In the genomic region with DNA sequence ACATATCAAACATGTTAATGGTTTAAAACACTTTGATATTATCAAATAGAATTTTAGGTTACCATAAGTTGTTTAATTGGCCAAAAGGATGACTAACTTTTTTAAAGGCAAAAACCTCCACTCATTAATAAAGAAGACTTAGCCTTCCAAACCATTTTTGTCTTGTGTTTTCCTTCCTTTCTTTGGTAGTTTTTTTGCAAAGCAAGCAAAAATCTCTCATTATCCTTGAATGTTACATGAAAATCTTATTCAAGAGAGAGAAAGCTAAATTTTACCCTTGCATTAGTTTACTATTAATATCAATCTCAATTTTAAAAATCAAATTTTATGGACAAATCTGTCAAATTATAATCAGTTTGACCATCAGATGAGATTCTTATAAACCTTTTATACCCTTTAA, we compare ENCODE assay signal across 27 cellular contexts.
"Had no signal": no experiment of that assay in that cellular context is flagged by ENCODE, and none has a peak within 500 bp of the region (broad histone marks: within the 10 kb centered on the region; RNA-seq: fewer than 3 reads in every experiment).

No MANE protein-coding gene starts in this region.

- H3K27ac Mint-ChIP-seq: dendritic cell treated with granulocyte-macrophage colony-stimulating factor and Interleukin-4, amounts not matched to agents 40 ng/mL and 50 ng/mL, for 4 days; effector memory CD8-positive, alpha-beta T cell; endodermal cell had no signal

- H3K4me3 Mint-ChIP-seq: dendritic cell treated with granulocyte-macrophage colony-stimulating factor and Interleukin-4, amounts not matched to agents 40 ng/mL and 50 ng/mL, for 4 days; effector memory CD8-positive, alpha-beta T cell; endodermal cell had no signal

- H3K4me1 Mint-ChIP-seq: endodermal cell had no signal

- FAIRE-seq: endometrium, frontal cortex had no signal

- H3K27ac ChIP-seq: colonic mucosa, coronary artery, dorsolateral prefrontal cortex, epithelial cell of prostate, esophagus muscularis mucosa, esophagus squamous epithelium, foreskin keratinocyte, gastrocnemius medialis, gastroesophageal sphincter, heart left ventricle, heart right ventricle, hepatocyte had no signal

- DNase-seq: colonic mucosa; cortex of kidney; dermis blood vessel endothelial cell; dorsolateral prefrontal cortex; effector CD4-positive, alpha-beta T cell; effector CD8-positive, alpha-beta T cell; effector memory CD4-positive, alpha-beta T cell; effector memory CD8-positive, alpha-beta T cell; endodermal cell; erythroblast; esophagus squamous epithelium; foreskin fibroblast; foreskin keratinocyte; foreskin melanocyte; gastrocnemius medialis; head of caudate nucleus; heart left ventricle; heart right ventricle had no signal

- H3K9me3 Mint-ChIP-seq: effector memory CD8-positive, alpha-beta T cell had no signal

- ATAC-seq: effector memory CD8-positive, alpha-beta T cell; esophagus mucosa; foreskin keratinocyte; gastrocnemius medialis; gastroesophageal sphincter; heart left ventricle; heart right ventricle had no signal

- H3K27me3 ChIP-seq: colonic mucosa, esophagus muscularis mucosa, esophagus squamous epithelium, foreskin keratinocyte, gastrocnemius medialis, gastroesophageal sphincter, heart right ventricle, hepatocyte had no signal

- H3K27me3 Mint-ChIP-seq: dendritic cell treated with granulocyte-macrophage colony-stimulating factor and Interleukin-4, amounts not matched to agents 40 ng/mL and 50 ng/mL, for 4 days; effector memory CD8-positive, alpha-beta T cell had no signal

- H3K9me3 ChIP-seq: colonic mucosa, esophagus muscularis mucosa, esophagus squamous epithelium, gastrocnemius medialis, gastroesophageal sphincter had no signal

- H3K4me2 ChIP-seq: hepatocyte had no signal

- H3K79me2 ChIP-seq: hepatocyte had no signal

- H3K36me3 ChIP-seq: colonic mucosa, esophagus muscularis mucosa, esophagus squamous epithelium, gastrocnemius medialis, gastroesophageal sphincter, heart left ventricle, heart right ventricle had no signal

- H3K4me1 ChIP-seq: colonic mucosa, esophagus muscularis mucosa, esophagus squamous epithelium, foreskin keratinocyte, gastrocnemius medialis, gastroesophageal sphincter, heart left ventricle, heart right ventricle had no signal

- H2AFZ ChIP-seq: hepatocyte had no signal

- H3K4me3 ChIP-seq: colonic mucosa, coronary artery, dorsolateral prefrontal cortex, esophagus muscularis mucosa, esophagus squamous epithelium, gastrocnemius medialis, gastroesophageal sphincter, heart left ventricle, heart right ventricle, hepatocyte had no signal
